25 cellular contexts compared by ENCODE assay signal in the genomic region with DNA sequence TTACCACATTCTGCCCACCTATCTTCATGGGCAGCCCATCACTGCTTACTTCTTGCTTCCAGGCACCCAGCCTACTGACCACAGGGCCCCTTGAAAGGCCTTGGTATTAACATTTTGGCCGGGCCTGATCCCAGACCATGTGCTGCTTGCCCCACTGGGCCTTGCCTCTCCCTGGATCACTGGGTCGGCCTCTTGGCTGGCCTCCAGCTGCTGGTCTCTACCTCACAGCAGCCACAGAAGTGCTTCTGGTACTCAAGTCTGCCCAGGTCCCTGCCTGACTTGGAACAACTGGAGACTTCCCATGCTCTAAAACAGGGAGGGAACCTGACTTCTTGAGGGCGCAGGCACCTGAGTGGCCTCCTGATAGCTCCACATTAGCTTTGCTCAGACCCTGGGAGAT.
"Had no signal": no experiment of that assay in that cellular context is flagged by ENCODE, and none has a peak within 500 bp of the region (broad histone marks: within the 10 kb centered on the region; RNA-seq: fewer than 3 reads in every experiment).

No MANE protein-coding gene starts in this region.

- H3K4me3 ChIP-seq: MG63 had no signal

- H3K27me3 ChIP-seq: MG63 had no signal

- FAIRE-seq: astrocyte, RCC 7860 had no signal

- DNase-seq: activated B cell treated with CpG ODN at 0.5 μM for 24 hours; activated CD4-positive, alpha-beta T cell treated with anti-CD3 and anti-CD28 coated beads for 1 hour; activated CD4-positive, alpha-beta T cell treated with anti-CD3 and anti-CD28 coated beads, Interleukin-2, amount 10 ng/mL, durations not matched to agents 24 days and 14 days; activated CD4-positive, alpha-beta T cell treated with anti-CD3 and anti-CD28 coated beads, Interleukin-2, amount 50 U/mL, for 48 hours; activated CD8-positive, alpha-beta memory T cell treated with anti-CD3 and anti-CD28 coated beads, Interleukin-2, amount 10 ng/mL, durations not matched to agents 7 days and 5 days; activated effector memory CD4-positive, alpha-beta T cell treated with Interleukin-2 at 50 U/mL for 16 hours; activated naive CD4-positive, alpha-beta T cell; activated T-cell treated with anti-CD3 and anti-CD28 coated beads, Interleukin-2, amount 50 U/mL, for 24 hours; amygdala; cerebellar nuclear complex; MG63; MV-4-11; NCI-H1105; NCI-H1436; NCI-H1694 treated with DMSO at 0.1 percent for 48 hours; NCI-H2029 treated with DMSO at 0.1 percent for 48 hours; NCI-H345; NCI-H510A; NCI-H69; PC-3; SHP77 treated with DMSO at 0.1 percent for 48 hours; T-helper 17 cell; T-helper 9 cell had no signal

- H3K9me3 ChIP-seq: MG63 had no signal

- ATAC-seq: activated CD8-positive, alpha-beta memory T cell treated with anti-CD3 and anti-CD28 coated beads, Interleukin-2, amount 10 ng/mL, durations not matched to agents 7 days and 5 days; PC-3; T-helper 17 cell had no signal

- H3K36me3 ChIP-seq: MG63 had no signal
